In genomic region chr10:95657250-95657649, GRCh38 we compare ENCODE assay signal across 9 cellular contexts. TPM values are rescaled to one million over a fixed set of nuclear protein-coding genes. Genes with fewer than 3 reads are reported as not detected.
DNase-seq lines count a peak whose midpoint lies in the region; ATAC-seq and TF ChIP-seq lines count a peak whose summit lies in the region.
"Had no signal": no experiment of that assay in that cellular context is flagged by ENCODE, and none has a peak within 500 bp of the region (broad histone marks: within the 10 kb centered on the region; RNA-seq: fewer than 3 reads in every experiment).

No MANE protein-coding gene starts in this region.

- TF ChIP-seq CTCF in BJ (IDR thresholded peaks at IDR 0.05; ENCODE audit: insufficient read depth, low read depth, low read length) (no peak), chondrocyte (IDR thresholded peaks at IDR 0.05) (no peak), natural killer cell (IDR thresholded peaks at IDR 0.05) (no peak)

- H3K27me3 ChIP-seq in BJ (ENCODE audit: control insufficient read depth, insufficient read depth, low read length) = no peaks in the 10 kb centered on the region

- no peaks in the 10 kb centered on the region for H3K27me3 Mint-ChIP-seq in chondrocyte (ENCODE audit: low read depth)
- no peaks in the 10 kb centered on the region for H3K27me3 Mint-ChIP-seq in natural killer cell (ENCODE audit: low read depth in 2 of 2)

- POLR2A ChIA-PET in BJ (lab: Charles Lee) = no interaction called here

- DNase-seq in BJ (ENCODE audit: low read depth) = no peak
- no peak for DNase-seq in Jurkat, Clone E6-1 (ENCODE audit: low read depth, low spot score)
- DNase-seq in chondrocyte (ENCODE audit: low spot score) = no peak
- no peak for DNase-seq in natural killer cell
- DNase-seq in posterior cingulate gyrus = no peak
- no peak for DNase-seq in hepatic stellate cell (ENCODE audit: low spot score)
- no peak for DNase-seq in hypothalamus (lab: John Stamatoyannopoulos, UW)

- ATAC-seq in natural killer cell (no peak), HG03565 (IDR thresholded peaks at IDR 0.05; ENCODE audit: unreplicated experiment) (no peak)

- intact Hi-C loops in natural killer cell (cut with micrococcal nuclease) = loop anchor here (2.0 kb wide), 1 partner anchor 38 kb away; no protein-coding TSS in a partner anchor
- intact Hi-C loops in posterior cingulate gyrus (cut with DNase I) = no loop called here

- peaks cover 11% of the 10 kb centered on the region for H3K36me3 Mint-ChIP-seq in chondrocyte (ENCODE audit: low read depth)
- no peaks in the 10 kb centered on the region for H3K36me3 Mint-ChIP-seq in natural killer cell

- H3K36me3 ChIP-seq in BJ (ENCODE audit: control insufficient read depth, insufficient read depth, low read length) = peaks cover 4% of the 10 kb centered on the region
- H3K36me3 ChIP-seq: neutrophil had no signal

- H3K4me3 ChIP-seq in BJ (ENCODE audit: low read depth, low read length) = peak overlapping the region; percentile 85
- peak overlapping the region; percentile 82 for H3K4me3 ChIP-seq in Jurkat, Clone E6-1 (ENCODE audit: low read length)

- H3K4me1 Mint-ChIP-seq in chondrocyte (ENCODE audit: low read depth) (peaks cover 33% of the 10 kb centered on the region), natural killer cell (peaks cover 21 to 24% of the 10 kb centered on the region in 2 donors)

- H3K9me3 Mint-ChIP-seq in chondrocyte (ENCODE audit: low read depth) (no peaks in the 10 kb centered on the region), natural killer cell (no peaks in the 10 kb centered on the region)

- CTCF ChIA-PET in BJ (lab: Yijun Ruan, JAX) = interaction anchor here (0.5 to 1.0 kb wide), 2 partner anchors 36 to 338 kb away, joined by 3 read pairs; partner anchors contain the start of gene TCTN3

- H3K27ac Mint-ChIP-seq in chondrocyte (ENCODE audit: unreplicated experiment) (no peak overlapping the region), natural killer cell (no peak overlapping the region)

- H3K4me3 Mint-ChIP-seq in chondrocyte (ENCODE audit: unreplicated experiment) (peak overlapping the region; percentile 99), natural killer cell (peak overlapping the region; percentile 99)

RNA-seq across cellular contexts. Expression of gene ALDH18A1, which starts 0.7 kb away (rescaled TPM):
- 109 and 110 TPM in 2 replicates for polyA plus RNA-seq in BJ (2011; rRNA removed)
- polyA minus RNA-seq in BJ (2011; rRNA and poly(A)+ RNA removed) = 109 and 177 TPM in 2 replicates
- polyA plus RNA-seq in Jurkat, Clone E6-1 (2012; ENCODE audit: insufficient read depth, insufficient read length) = 106 TPM
- total RNA-seq in chondrocyte (132 to 200 TPM (median 134 TPM) in 3 replicates), natural killer cell (10 to 100 TPM; 20.7 to 33.4 (median 25.2) TPM)

RNA-seq across cellular contexts. Expression of gene TCTN3, which starts 36.5 kb away (rescaled TPM):
- 38.0 and 48.6 TPM in 2 replicates for polyA plus RNA-seq in BJ (2011; rRNA removed)
- 22.5 and 32.6 TPM in 2 replicates for polyA minus RNA-seq in BJ (2011; rRNA and poly(A)+ RNA removed)
- 28.9 TPM for polyA plus RNA-seq in Jurkat, Clone E6-1 (2012; ENCODE audit: insufficient read depth, insufficient read length)
- total RNA-seq in chondrocyte (32.7 to 54.6 TPM (median 35.8 TPM) in 3 replicates), natural killer cell (10 to 100 TPM; 15.3 to 20.6 (median 15.8) TPM)
